10 cellular contexts compared by ENCODE assay signal in genomic region chr6:95087394-95088097, GRCh38.
DNase-seq lines count a peak whose midpoint lies in the region; ATAC-seq and TF ChIP-seq lines count a peak whose summit lies in the region.
"Had no signal": no experiment of that assay in that cellular context is flagged by ENCODE, and none has a peak within 500 bp of the region (broad histone marks: within the 10 kb centered on the region; RNA-seq: fewer than 3 reads in every experiment).

No MANE protein-coding gene starts in this region.

- H3K36me3 ChIP-seq in GM23248 (ENCODE audit: low read depth): no peaks in the 10 kb centered on the region
- no peaks in the 10 kb centered on the region for H3K36me3 ChIP-seq in mesenchymal stem cell (ENCODE audit: control insufficient read depth in 1 of 2, insufficient read depth in 2 of 2, low read depth in 1 of 2, low read length in 2 of 2)

- H3K9me3 ChIP-seq in GM23248 (ENCODE audit: low read depth) (no peaks in the 10 kb centered on the region), mesenchymal stem cell (ENCODE audit: control insufficient read depth, low read length) (no peaks in the 10 kb centered on the region)

- no peak overlapping the region for H3K4me3 Mint-ChIP-seq in T-helper 2 cell treated with Interferon-gamma antibody and Interleukin-4, amounts not matched to agents 5 μg/mL and 100 μg/mL, for 36 hours
- no peak overlapping the region for H3K4me3 Mint-ChIP-seq in chondrocyte (ENCODE audit: unreplicated experiment)
- H3K4me3 Mint-ChIP-seq: activated CD8-positive, alpha-beta memory T cell treated with anti-CD3 and anti-CD28 coated beads, Interleukin-2, amount 10 ng/mL, durations not matched to agents 7 days and 5 days; IgD-negative memory B cell had no signal

- H3K36me3 Mint-ChIP-seq in T-helper 2 cell treated with Interferon-gamma antibody and Interleukin-4, amounts not matched to agents 5 μg/mL and 100 μg/mL, for 36 hours (ENCODE audit: low read depth): no peaks in the 10 kb centered on the region
- no peaks in the 10 kb centered on the region for H3K36me3 Mint-ChIP-seq in chondrocyte (ENCODE audit: low read depth)
- H3K36me3 Mint-ChIP-seq: activated CD8-positive, alpha-beta memory T cell treated with anti-CD3 and anti-CD28 coated beads, Interleukin-2, amount 10 ng/mL, durations not matched to agents 7 days and 5 days; IgD-negative memory B cell had no signal

- H3F3A ChIP-seq in GM23248 (ENCODE audit: insufficient read depth): peaks cover 7% of the 10 kb centered on the region; the same call in 1 of the 2 replicates

- WGBS in GM23248 (ENCODE audit: low coverage in 1 of 2, low lambda C conversion rate in 2 of 2, missing lambda C conversion rate in 2 of 2), 2 experiments: 10 to 11% methylated on average over 8 of the region's 8 CpGs
- WGBS in mesenchymal stem cell: 44% methylated on average over 5 of the region's 8 CpGs

- no peaks in the 10 kb centered on the region for H3K27me3 ChIP-seq in GM23248 (replicated peaks; ENCODE audit: insufficient read depth)
- H3K27me3 ChIP-seq in mesenchymal stem cell (ENCODE audit: control insufficient read depth in 1 of 2, insufficient read depth in 1 of 2, low read length in 2 of 2): no peaks in the 10 kb centered on the region

- H3K18ac ChIP-seq in mesenchymal stem cell (ENCODE audit: low read depth in 1 of 2, low read length in 2 of 2): no peak overlapping the region

- no peak overlapping the region for H3K4me3 ChIP-seq in GM23248
- no peak overlapping the region for H3K4me3 ChIP-seq in astrocyte of the cerebellum (ENCODE audit: low read depth, low read length)
- H3K4me3 ChIP-seq in mesenchymal stem cell (ENCODE audit: insufficient read depth in 1 of 2, low read depth in 1 of 2, low read length in 2 of 2): no peak overlapping the region

- no peak overlapping the region for H3K14ac ChIP-seq in mesenchymal stem cell (ENCODE audit: low read length in 2 of 2)

- H4K8ac ChIP-seq in mesenchymal stem cell (ENCODE audit: low read length): no peak overlapping the region

- H3K4me1 ChIP-seq in GM23248 (ENCODE audit: insufficient read depth) (peaks cover 14% of the 10 kb centered on the region), mesenchymal stem cell (ENCODE audit: control insufficient read depth, insufficient read depth, low read depth, low read length) (no peaks in the 10 kb centered on the region)

- no peak overlapping the region for H3K4ac ChIP-seq in mesenchymal stem cell (ENCODE audit: low read depth in 1 of 2, low read length in 2 of 2)

- H3K9me3 Mint-ChIP-seq in T-helper 2 cell treated with Interferon-gamma antibody and Interleukin-4, amounts not matched to agents 5 μg/mL and 100 μg/mL, for 36 hours: no peaks in the 10 kb centered on the region
- H3K9me3 Mint-ChIP-seq in chondrocyte (ENCODE audit: low read depth): no peaks in the 10 kb centered on the region

- DNase-seq in GM23248 (peak; percentile 90), NCI-H2171 (lab: John Stamatoyannopoulos, UW) (peak; percentile 85), astrocyte of the cerebellum (ENCODE audit: low read depth) (peak; percentile 89), mesenchymal stem cell (peak; percentile 76), chondrocyte (ENCODE audit: low spot score) (no peak), SKM-1 treated with dmso at 0.1 percent for 144 hours (lab: John Stamatoyannopoulos, UW; ENCODE audit: unreplicated experiment) (no peak)
- no peak for DNase-seq in T-helper 2 cell treated with Interferon-gamma antibody and Interleukin-4, amounts not matched to agents 5 μg/mL and 100 μg/mL, for 36 hours (ENCODE audit: low spot score)
- DNase-seq: activated CD8-positive, alpha-beta memory T cell treated with anti-CD3 and anti-CD28 coated beads, Interleukin-2, amount 10 ng/mL, durations not matched to agents 7 days and 5 days had no signal

- no peak overlapping the region for H2BK5ac ChIP-seq in mesenchymal stem cell (ENCODE audit: low read depth, low read length, poor library complexity, severe bottlenecking)

- H3K9ac ChIP-seq in GM23248 (no peak overlapping the region), mesenchymal stem cell (ENCODE audit: low read length) (peak overlapping the region; percentile 72)

- no peak overlapping the region; the same call in 1 of the 2 replicates for H2AFZ ChIP-seq in GM23248
- H2AFZ ChIP-seq in mesenchymal stem cell (ENCODE audit: low read depth, low read length): no peak overlapping the region

- no peak overlapping the region for H3K4me2 ChIP-seq in GM23248 (ENCODE audit: unreplicated experiment)
- H3K4me2 ChIP-seq in mesenchymal stem cell (ENCODE audit: low read length, poor library complexity, severe bottlenecking): no peak overlapping the region

- peak overlapping the region; percentile 27; the same call in 1 of the 2 replicates for H3K27ac ChIP-seq in GM23248
- no peak overlapping the region for H3K27ac ChIP-seq in mesenchymal stem cell (ENCODE audit: low read length, poor library complexity, severe bottlenecking)

- no peak overlapping the region for H2BK15ac ChIP-seq in mesenchymal stem cell (ENCODE audit: low read depth, poor library complexity, severe bottlenecking)

- H3K27me3 Mint-ChIP-seq in T-helper 2 cell treated with Interferon-gamma antibody and Interleukin-4, amounts not matched to agents 5 μg/mL and 100 μg/mL, for 36 hours (ENCODE audit: low read depth): no peaks in the 10 kb centered on the region
- no peaks in the 10 kb centered on the region for H3K27me3 Mint-ChIP-seq in chondrocyte (ENCODE audit: low read depth)
- H3K27me3 Mint-ChIP-seq: activated CD8-positive, alpha-beta memory T cell treated with anti-CD3 and anti-CD28 coated beads, Interleukin-2, amount 10 ng/mL, durations not matched to agents 7 days and 5 days; IgD-negative memory B cell had no signal

- no peak overlapping the region for H2BK12ac ChIP-seq in mesenchymal stem cell (ENCODE audit: low read length in 2 of 2)

- no peak overlapping the region for H4K91ac ChIP-seq in mesenchymal stem cell (ENCODE audit: low read length)

- TF ChIP-seq CTCF in astrocyte of the cerebellum (IDR thresholded peaks at IDR 0.05; ENCODE audit: low read depth, low read length, missing control alignments): no peak
- no peak for TF ChIP-seq CTCF in chondrocyte (IDR thresholded peaks at IDR 0.05)

- H3K79me1 ChIP-seq in mesenchymal stem cell (replicated peaks; ENCODE audit: low read length, poor library complexity, severe bottlenecking): no peaks in the 10 kb centered on the region

- no peak overlapping the region for H3K23ac ChIP-seq in mesenchymal stem cell (ENCODE audit: low read length in 2 of 2)

- H2AK5ac ChIP-seq in mesenchymal stem cell (ENCODE audit: low read length, severe bottlenecking): no peak overlapping the region

- no peaks in the 10 kb centered on the region for H3K9me2 ChIP-seq in GM23248 (ENCODE audit: insufficient read depth)

- H2BK120ac ChIP-seq in mesenchymal stem cell (ENCODE audit: low read depth, low read length): no peak overlapping the region

- H3K4me1 Mint-ChIP-seq in T-helper 2 cell treated with Interferon-gamma antibody and Interleukin-4, amounts not matched to agents 5 μg/mL and 100 μg/mL, for 36 hours (ENCODE audit: low read depth): no peaks in the 10 kb centered on the region
- peaks cover 8% of the 10 kb centered on the region for H3K4me1 Mint-ChIP-seq in chondrocyte (ENCODE audit: low read depth)
- H3K4me1 Mint-ChIP-seq: activated CD8-positive, alpha-beta memory T cell treated with anti-CD3 and anti-CD28 coated beads, Interleukin-2, amount 10 ng/mL, durations not matched to agents 7 days and 5 days; IgD-negative memory B cell had no signal

- no peaks in the 10 kb centered on the region for H4K20me1 ChIP-seq in GM23248 (ENCODE audit: insufficient read depth)

- H3K27ac Mint-ChIP-seq in T-helper 2 cell treated with Interferon-gamma antibody and Interleukin-4, amounts not matched to agents 5 μg/mL and 100 μg/mL, for 36 hours: no peak overlapping the region
- H3K27ac Mint-ChIP-seq in chondrocyte (ENCODE audit: unreplicated experiment): no peak overlapping the region
- H3K27ac Mint-ChIP-seq: activated CD8-positive, alpha-beta memory T cell treated with anti-CD3 and anti-CD28 coated beads, Interleukin-2, amount 10 ng/mL, durations not matched to agents 7 days and 5 days; IgD-negative memory B cell had no signal

- ATAC-seq in HG03045 (IDR thresholded peaks at IDR 0.05; ENCODE audit: unreplicated experiment): no peak
- ATAC-seq: activated CD8-positive, alpha-beta memory T cell treated with anti-CD3 and anti-CD28 coated beads, Interleukin-2, amount 10 ng/mL, durations not matched to agents 7 days and 5 days had no signal

- in situ Hi-C loops in GM23248 (cut with MboI) (no loop called here), astrocyte of the cerebellum (cut with HindIII; ENCODE audit: low sequenced_read_pairs) (no loop called here)

- H3K79me2 ChIP-seq in GM23248 (ENCODE audit: insufficient read depth): no peaks in the 10 kb centered on the region

Comparison
In these comparisons a context has a peak if more than half of its experiments do, and no peak if none do; other contexts are left out.
1. DNase-seq: peak in GM23248 (single experiment), NCI-H2171 (single experiment), astrocyte of the cerebellum (single experiment) and mesenchymal stem cell (single experiment); none in T-helper 2 cell treated with Interferon-gamma antibody and Interleukin-4, amounts not matched to agents 5 μg/mL and 100 μg/mL, for 36 hours (single experiment), chondrocyte (single experiment) and SKM-1 treated with dmso at 0.1 percent for 144 hours (single experiment).